12 cellular contexts compared by ENCODE assay signal in the genomic region with DNA sequence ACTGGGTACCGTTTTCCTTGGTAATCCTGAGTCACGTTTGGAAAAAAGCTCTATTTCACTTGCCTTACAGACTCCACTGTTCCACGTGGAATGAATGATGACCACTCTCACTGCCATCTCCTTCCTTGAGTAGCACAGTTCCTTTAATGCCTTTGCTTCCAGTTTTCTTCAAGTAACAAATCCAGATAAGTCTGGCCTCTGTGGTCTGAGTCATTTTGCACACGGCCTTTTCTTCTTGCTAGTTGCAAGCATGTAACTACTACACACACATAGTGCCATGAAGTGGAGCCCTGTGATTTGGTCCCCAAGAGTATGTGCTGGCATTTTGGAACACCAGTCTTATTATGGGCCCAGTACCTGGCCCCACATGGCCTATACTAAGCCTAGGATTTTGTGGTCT.
DNase-seq lines count a peak whose midpoint lies in the region; ATAC-seq, FAIRE-seq and TF ChIP-seq lines count a peak whose summit lies in the region.
"Had no signal": no experiment of that assay in that cellular context is flagged by ENCODE, and none has a peak within 500 bp of the region (broad histone marks: within the 10 kb centered on the region; RNA-seq: fewer than 3 reads in every experiment).

No MANE protein-coding gene starts in this region.

- no peak for FAIRE-seq in RCC 7860 (lab: Jason Lieb, UNC)

- 65 to 71% methylated on average over 4 of the region's 4 CpGs for WGBS in esophagus, 2 donors

- H3K27me3 ChIP-seq in esophagus (ENCODE audit: control insufficient read depth in 1 of 2, insufficient read depth in 2 of 2, low read length in 2 of 2) = no peaks in the 10 kb centered on the region

- H3K9me3 ChIP-seq in esophagus (ENCODE audit: control insufficient read depth in 2 of 2, insufficient read depth in 1 of 2, low read depth in 1 of 2, low read length in 1 of 2) = no peaks in the 10 kb centered on the region

- peak; percentile 91 for DNase-seq in EH (ENCODE audit: low read depth)
- peak; percentile 56 for DNase-seq in RCC 7860 (ENCODE audit: low spot score)
- DNase-seq in osteocyte (ENCODE audit: extremely low spot score, unreplicated experiment) = no peak
- DNase-seq in DMS53 (lab: John Stamatoyannopoulos, UW) = no peak
- no peak for DNase-seq in glutamatergic neuron
- DNase-seq in NCI-H1105 (lab: John Stamatoyannopoulos, UW) = no peak
- DNase-seq: activated gamma-delta T cell, DMS 273 treated with DMSO at 0.1 percent for 48 hours, NCI-H748 treated with DMSO at 0.1 percent for 48 hours had no signal

- TF ChIP-seq CTCF in osteocyte (IDR thresholded peaks at IDR 0.05) (no peak), glutamatergic neuron (IDR thresholded peaks at IDR 0.05; ENCODE audit: partially characterized antibody, unreplicated experiment) (no peak)

- no peak overlapping the region for H3K4me3 ChIP-seq in esophagus (ENCODE audit: low read depth in 1 of 2, low read length in 2 of 2)

- no peaks in the 10 kb centered on the region for H3K9me3 Mint-ChIP-seq in osteocyte (ENCODE audit: unreplicated experiment)
- H3K9me3 Mint-ChIP-seq in glutamatergic neuron (ENCODE audit: unreplicated experiment) = no peaks in the 10 kb centered on the region

- no peak for ATAC-seq in HG03469 (IDR thresholded peaks at IDR 0.05; ENCODE audit: unreplicated experiment)
- ATAC-seq: left lobe of liver had no signal

- no peaks in the 10 kb centered on the region for H3K4me1 ChIP-seq in esophagus (ENCODE audit: control insufficient read depth in 2 of 2, insufficient read depth in 2 of 2, low read length in 1 of 2)

- peaks cover 63% of the 10 kb centered on the region for H3K4me1 Mint-ChIP-seq in osteocyte (ENCODE audit: unreplicated experiment)
- H3K4me1 Mint-ChIP-seq in glutamatergic neuron (ENCODE audit: low read depth, unreplicated experiment) = peaks cover 9% of the 10 kb centered on the region

- H3K4me3 Mint-ChIP-seq in osteocyte (ENCODE audit: unreplicated experiment) (peak overlapping the region; percentile 57), glutamatergic neuron (ENCODE audit: unreplicated experiment) (no peak overlapping the region)

- H3K27me3 Mint-ChIP-seq in osteocyte (ENCODE audit: unreplicated experiment) (no peaks in the 10 kb centered on the region), glutamatergic neuron (ENCODE audit: unreplicated experiment) (no peaks in the 10 kb centered on the region)

- H3K36me3 Mint-ChIP-seq in osteocyte (ENCODE audit: unreplicated experiment) = peaks cover 39% of the 10 kb centered on the region
- no peaks in the 10 kb centered on the region for H3K36me3 Mint-ChIP-seq in glutamatergic neuron (ENCODE audit: unreplicated experiment)

- peak overlapping the region; percentile 94 for H3K27ac Mint-ChIP-seq in osteocyte (ENCODE audit: unreplicated experiment)
- no peak overlapping the region for H3K27ac Mint-ChIP-seq in glutamatergic neuron (ENCODE audit: unreplicated experiment)

- H3K27ac ChIP-seq in esophagus (ENCODE audit: low read depth in 2 of 2, low read length in 1 of 2) = peak overlapping the region; percentile 12 to 67

- peaks cover 9 to 11% of the 10 kb centered on the region in 2 donors for H3K36me3 ChIP-seq in esophagus (ENCODE audit: control insufficient read depth in 2 of 2, insufficient read depth in 2 of 2, low read length in 1 of 2)

Comparison
In these comparisons a context has a peak if more than half of its experiments do, and no peak if none do; other contexts are left out.
1. DNase-seq: peak in EH (single experiment) and RCC 7860 (single experiment); none in osteocyte (single experiment), DMS53 (single experiment), glutamatergic neuron (single experiment) and NCI-H1105 (single experiment).